20 cellular contexts compared by ENCODE assay signal in genomic region chr19:18710986-18711751, GRCh38. TPM values are rescaled to one million over a fixed set of nuclear protein-coding genes. Genes with fewer than 3 reads are reported as not detected.
DNase-seq lines count a peak whose midpoint lies in the region; ATAC-seq, FAIRE-seq and TF ChIP-seq lines count a peak whose summit lies in the region.
"Had no signal": no experiment of that assay in that cellular context is flagged by ENCODE, and none has a peak within 500 bp of the region (broad histone marks: within the 10 kb centered on the region; RNA-seq: fewer than 3 reads in every experiment).

No MANE protein-coding gene starts in this region.

- no peak overlapping the region for H3K27ac ChIP-seq in GM23248
- H3K27ac ChIP-seq: Peyer's patch had no signal

- TF ChIP-seq CTCF in GM10266 (IDR thresholded peaks at IDR 0.05; ENCODE audit: control insufficient read depth, insufficient read depth, low read depth, missing control alignments): no peak

- H3K9ac ChIP-seq in GM23248: no peak overlapping the region

- no peaks in the 10 kb centered on the region for H3K4me1 ChIP-seq in GM23248 (ENCODE audit: insufficient read depth)
- H3K4me1 ChIP-seq: Peyer's patch had no signal

- no peak for FAIRE-seq in urothelium cell line (lab: Jason Lieb, UNC)
- FAIRE-seq: GM12878, H54 had no signal

- no peaks in the 10 kb centered on the region for H4K20me1 ChIP-seq in GM23248 (ENCODE audit: insufficient read depth)

- no peaks in the 10 kb centered on the region for H3K36me3 ChIP-seq in GM23248 (ENCODE audit: low read depth)
- H3K36me3 ChIP-seq: Peyer's patch had no signal

- H3K27me3 ChIP-seq in GM23248 (replicated peaks; ENCODE audit: insufficient read depth): no peaks in the 10 kb centered on the region
- H3K27me3 ChIP-seq: Peyer's patch had no signal

- H3K9me2 ChIP-seq in GM23248 (ENCODE audit: insufficient read depth): no peaks in the 10 kb centered on the region

- H3F3A ChIP-seq in GM23248 (ENCODE audit: insufficient read depth): no peaks in the 10 kb centered on the region

- H3K4me3 ChIP-seq in GM23248: no peak overlapping the region
- H3K4me3 ChIP-seq in skeletal muscle cell (ENCODE audit: low read depth, low read length): no peak overlapping the region
- H3K4me3 ChIP-seq: GM12878, Peyer's patch had no signal

- peaks cover 47% of the 10 kb centered on the region for H3K79me2 ChIP-seq in GM23248 (ENCODE audit: insufficient read depth)

- DNase-seq in GM23248: peak; percentile 4
- DNase-seq in fibroblast of gingiva (ENCODE audit: low read depth): peak; percentile 31
- DNase-seq in iPS-NIHi11 (ENCODE audit: low spot score): peak; percentile 20
- DNase-seq in skeletal muscle cell (ENCODE audit: low read depth): peak; percentile 49
- DNase-seq in urothelium cell line (ENCODE audit: low spot score): no peak
- DNase-seq in GM10266 (ENCODE audit: extremely low spot score): no peak
- no peak for DNase-seq in HUDEP-2 (lab: John Stamatoyannopoulos, UW; ENCODE audit: unreplicated experiment in 76 of 76)
- DNase-seq: activated CD4-positive, alpha-beta memory T cell treated with anti-CD3 and anti-CD28 coated beads for 36 hours; AML-193; endodermal cell; glutamatergic neuron; Karpas-422; NCI-H1105 treated with DMSO at 0.1 percent for 48 hours; NCI-H82; stimulated activated CD4-positive, alpha-beta T cell treated with anti-CD3 and anti-CD28 coated beads, Interleukin-12 subunit alpha, Interleukin-12 subunit beta, amount 100 ng/mL, for 4 hours; stimulated activated naive B cell treated with anti-CD40 and anti-IgM and Interleukin-4, amounts not matched to agents 10 μg/mL and 1 μg/mL and 100 μg/mL, for 72 hours had no signal

- H3K4me2 ChIP-seq in GM23248 (ENCODE audit: unreplicated experiment): no peak overlapping the region

- H2AFZ ChIP-seq in GM23248: no peak overlapping the region

- in situ Hi-C loops in GM23248 (cut with MboI): no loop called here

- 63 to 66% methylated on average over 28 of the region's 28 CpGs for whole genome bisulfite sequencing in GM23248 (ENCODE audit: low coverage in 1 of 2, low lambda C conversion rate in 2 of 2, missing lambda C conversion rate in 2 of 2), 2 experiments

- no peak for ATAC-seq in GM18909 (IDR thresholded peaks at IDR 0.05; ENCODE audit: poor library complexity, unreplicated experiment)
- ATAC-seq: GM12878; stimulated activated naive B cell treated with anti-CD40 and anti-IgM and Interleukin-4, amounts not matched to agents 10 μg/mL and 1 μg/mL and 100 μg/mL, for 72 hours had no signal

- H3K9me3 ChIP-seq in GM23248 (ENCODE audit: low read depth): no peaks in the 10 kb centered on the region
- H3K9me3 ChIP-seq: Peyer's patch had no signal

RNA-seq across cellular contexts. Expression of gene CRTC1, which starts 27.7 kb away (rescaled TPM):
- total RNA-seq in GM23248 (2014; rRNA removed; shearing (Covaris generic)): 1.2 and 1.4 TPM in 2 replicates
- 4.0 and 5.1 TPM in 2 replicates for polyA plus RNA-seq in GM23248 (2016; fragmentation: Nextera tagmentation; extraction: Ambion mirVana)

Comparison
In these comparisons a context has a peak if more than half of its experiments do, and no peak if none do; other contexts are left out.
1. DNase-seq: peak in GM23248 (single experiment), fibroblast of gingiva (single experiment), iPS-NIHi11 (single experiment) and skeletal muscle cell (single experiment); none in urothelium cell line (single experiment), GM10266 (single experiment) and HUDEP-2 (0 of 76).